ENCODE assay signal across 10 cellular contexts in the genomic region with DNA sequence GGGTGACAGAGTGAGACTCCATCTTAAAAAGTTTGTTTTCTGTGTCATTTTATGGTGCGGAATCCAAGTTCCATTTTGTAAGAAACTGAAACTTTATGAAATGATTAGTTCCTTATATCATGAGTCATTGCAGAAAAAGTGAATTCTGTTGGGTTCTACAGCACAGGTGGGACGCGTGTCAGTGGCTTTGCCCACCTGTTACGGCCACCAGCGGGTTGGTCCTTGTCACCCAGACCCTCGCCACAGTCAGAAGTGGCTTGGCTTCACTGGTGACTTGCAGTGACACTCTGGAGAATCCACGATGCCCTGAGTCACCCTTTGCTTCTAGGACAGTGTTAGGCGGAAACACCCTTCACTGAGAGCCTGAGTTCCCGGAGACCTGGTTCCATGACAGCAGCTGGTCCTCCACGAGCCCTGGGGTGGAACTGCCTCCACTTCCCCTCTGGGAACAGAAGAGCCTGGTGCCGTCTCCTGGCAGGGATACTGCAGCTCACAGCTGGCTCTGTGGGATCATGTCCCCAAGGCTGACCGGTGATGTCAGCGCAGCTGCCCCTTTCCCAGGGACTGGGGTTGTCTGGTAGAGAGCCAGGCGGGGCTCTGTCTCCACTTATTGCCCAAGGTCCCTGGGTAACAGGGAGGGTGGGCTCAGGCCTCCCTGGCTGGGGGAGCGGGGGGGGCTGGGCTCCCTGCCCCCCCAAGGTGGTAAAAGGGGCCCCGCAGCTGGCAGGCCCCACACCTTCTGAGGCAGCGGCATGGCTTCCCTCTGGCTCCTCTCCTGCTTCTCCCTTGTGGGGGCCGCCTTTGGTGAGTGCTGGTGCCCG. TPM values are rescaled to one million over a fixed set of nuclear protein-coding genes. Genes with fewer than 3 reads are reported as not detected.
DNase-seq lines count a peak whose midpoint lies in the region; ATAC-seq, FAIRE-seq and TF ChIP-seq lines count a peak whose summit lies in the region.
"Had no signal": no experiment of that assay in that cellular context is flagged by ENCODE, and none has a peak within 500 bp of the region (broad histone marks: within the 10 kb centered on the region; RNA-seq: fewer than 3 reads in every experiment).

TSS of gene CTRB1 (plus strand) at position 733 of the 821 bp plus-strand sequence. CDS start at position 753, 20 bp downstream.

- FAIRE-seq in HepG2 (lab: Jason Lieb, UNC), result no peak
- FAIRE-seq in astrocyte (lab: Jason Lieb, UNC), result no peak

- in situ Hi-C loops in HepG2 (cut with HindIII; ENCODE audit: extremely low pct_ligation_motif_present, low pct_unique_long_range_greater_than_20kb), result no loop called here

- WGBS in HepG2 (ENCODE audit: low lambda C conversion rate), result 38% methylated on average over 11 of the region's 19 CpGs
- 70% methylated on average over 3 of the region's 19 CpGs for WGBS in right lobe of liver (ENCODE audit: insufficient coverage, low coverage, low lambda C conversion rate, missing lambda C conversion rate)
- WGBS in esophagus squamous epithelium, 2 donors, result 72 to 80% methylated on average over 11 to 14 of the region's 19 CpGs

- intact Hi-C loops in HepG2 (cut with micrococcal nuclease; ENCODE audit: unreplicated experiment) (no loop called here), right lobe of liver (cut with DNase I) (no loop called here), esophagus squamous epithelium (cut with DNase I) (no loop called here)

- H3K4me1 ChIP-seq in HepG2 (ENCODE audit: insufficient read depth, low read length), result peaks cover 63% of the 10 kb centered on the region
- H3K4me1 ChIP-seq in right lobe of liver, result no peaks in the 10 kb centered on the region
- H3K4me1 ChIP-seq in astrocyte (ENCODE audit: insufficient read depth, low read length), result no peaks in the 10 kb centered on the region
- no peaks in the 10 kb centered on the region for H3K4me1 ChIP-seq in esophagus squamous epithelium

- H3K9ac ChIP-seq in HepG2 (ENCODE audit: insufficient read depth, low read depth, low read length) (peak within 1 kb of the TSS; percentile 44; the same call in 1 of the 2 replicates), astrocyte (ENCODE audit: low read length) (no peak within 1 kb of the TSS)

- H3K4me1 Mint-ChIP-seq in astrocyte (ENCODE audit: low read depth, unreplicated experiment), result peaks cover 2% of the 10 kb centered on the region

- ATAC-seq in HepG2 (peak; percentile 54), right lobe of liver (no peak), HG03060 (IDR thresholded peaks at IDR 0.05; ENCODE audit: low read depth, unreplicated experiment) (peak; percentile 69), GM21423 (IDR thresholded peaks at IDR 0.05; ENCODE audit: unreplicated experiment) (no peak)

- no peaks in the 10 kb centered on the region for H3K36me3 ChIP-seq in HepG2 (replicated peaks in 1 of 2; ENCODE audit: control insufficient read depth in 1 of 2, insufficient read depth in 2 of 2, low read length in 2 of 2)
- no peaks in the 10 kb centered on the region for H3K36me3 ChIP-seq in right lobe of liver
- no peaks in the 10 kb centered on the region for H3K36me3 ChIP-seq in astrocyte (ENCODE audit: insufficient read depth, low read length)
- no peaks in the 10 kb centered on the region for H3K36me3 ChIP-seq in esophagus squamous epithelium
- H3K36me3 ChIP-seq: spleen had no signal

- TF ChIP-seq RAD21 in HepG2 (CRISPR knock-in tag; IDR thresholded peaks at IDR 0.05), result no peak

- peak within 1 kb of the TSS; percentile 78 for H3K4me2 ChIP-seq in HepG2 (ENCODE audit: low read depth, low read length)
- no peak within 1 kb of the TSS for H3K4me2 ChIP-seq in astrocyte (ENCODE audit: low read length)

- no peak within 1 kb of the TSS for H3K4me3 Mint-ChIP-seq in astrocyte (ENCODE audit: unreplicated experiment)

- H3K36me3 Mint-ChIP-seq in astrocyte (ENCODE audit: low read depth, unreplicated experiment), result peaks cover 4% of the 10 kb centered on the region

- TF ChIP-seq POLR2A in HepG2 (IDR thresholded peaks at IDR 0.05; ENCODE audit: insufficient read depth in 1 of 2, low read depth in 2 of 2, low read length in 2 of 2) (no peak), right lobe of liver (IDR thresholded peaks at IDR 0.05) (no peak), esophagus squamous epithelium (IDR thresholded peaks at IDR 0.05) (no peak)

- no peaks in the 10 kb centered on the region for H3K79me2 ChIP-seq in HepG2 (ENCODE audit: insufficient read depth, low read length)
- no peaks in the 10 kb centered on the region for H3K79me2 ChIP-seq in astrocyte (ENCODE audit: insufficient read depth, low read length)

- H3K27ac ChIP-seq in HepG2 (ENCODE audit: extremely low read length, insufficient read depth, low read length), result no peak within 1 kb of the TSS
- H3K27ac ChIP-seq in right lobe of liver, result no peak within 1 kb of the TSS
- no peak within 1 kb of the TSS for H3K27ac ChIP-seq in astrocyte (ENCODE audit: low read depth, low read length)
- peak within 1 kb of the TSS; percentile 57 for H3K27ac ChIP-seq in temporal lobe (ENCODE audit: low read depth, low read length)
- no peak within 1 kb of the TSS for H3K27ac ChIP-seq in esophagus squamous epithelium

- POLR2A ChIA-PET in HepG2 (lab: Yijun Ruan, JAX), result interaction anchor here (0.9 to 1.3 kb wide), 2 partner anchors 15 to 27 kb away, joined by 3 read pairs; no protein-coding TSS in a partner anchor

- H3K4me3 ChIP-seq in HepG2 (replicated peaks in 1 of 3; ENCODE audit: insufficient read depth in 1 of 3, low read depth in 2 of 3, low read length in 3 of 3) (peak within 1 kb of the TSS in 2 of 3 experiments; percentile 27 to 60; a peak in 4 of 6 replicates), right lobe of liver (no peak within 1 kb of the TSS), astrocyte (ENCODE audit: insufficient read depth, low read depth, low read length) (no peak within 1 kb of the TSS), esophagus squamous epithelium (peak within 1 kb of the TSS in 1 of 4 donors; percentile 18)

- H3K27me3 ChIP-seq in HepG2 (ENCODE audit: control insufficient read depth in 1 of 2, insufficient read depth in 2 of 2, low read length in 2 of 2) (peaks cover 4 to 39% of the 10 kb centered on the region in 2 experiments; a peak in 3 of 5 replicates), right lobe of liver (no peaks in the 10 kb centered on the region), astrocyte (ENCODE audit: insufficient read depth, low read length) (no peaks in the 10 kb centered on the region), esophagus squamous epithelium (no peaks in the 10 kb centered on the region)

- no peak for DNase-seq in HepG2 (ENCODE audit: low spot score)
- DNase-seq in right lobe of liver, result no peak
- no peak for DNase-seq in astrocyte (ENCODE audit: low read depth)
- no peak for DNase-seq in NOMO-1 treated with DMSO at 0.1 percent for 48 hours (lab: John Stamatoyannopoulos, UW; ENCODE audit: unreplicated experiment)
- DNase-seq in esophagus squamous epithelium (lab: John Stamatoyannopoulos, UW), result no peak
- DNase-seq: spleen had no signal

- H3K27ac Mint-ChIP-seq in astrocyte (ENCODE audit: unreplicated experiment), result peak within 1 kb of the TSS; percentile 47

- TF ChIP-seq EP300 in HepG2 (IDR thresholded peaks at IDR 0.05; ENCODE audit: low read depth in 2 of 2, low read length in 2 of 2) (no peak), HepG2 (CRISPR knock-in tag; IDR thresholded peaks at IDR 0.05; ENCODE audit: borderline replicate concordance) (no peak)

- H2AFZ ChIP-seq in HepG2 (ENCODE audit: low read length), result no peak within 1 kb of the TSS
- H2AFZ ChIP-seq in astrocyte (ENCODE audit: low read depth, low read length), result no peak within 1 kb of the TSS

- H3K27me3 Mint-ChIP-seq in astrocyte (ENCODE audit: low read depth, unreplicated experiment), result peaks cover 5% of the 10 kb centered on the region

- TF ChIP-seq CTCF in HepG2 (CRISPR knock-in tag; IDR thresholded peaks at IDR 0.05), result no peak
- no peak for TF ChIP-seq CTCF in right lobe of liver (IDR thresholded peaks at IDR 0.05)
- no peak for TF ChIP-seq CTCF in astrocyte (IDR thresholded peaks at IDR 0.05; ENCODE audit: insufficient read depth, low read depth, low read length)
- TF ChIP-seq CTCF in esophagus squamous epithelium (IDR thresholded peaks at IDR 0.05), result no peak

- H3K9me3 Mint-ChIP-seq in astrocyte (ENCODE audit: unreplicated experiment), result no peaks in the 10 kb centered on the region

- CTCF ChIA-PET in HepG2 (lab: Yijun Ruan, JAX; ENCODE audit: low intra/inter-chr PET ratio, low total read pairs), result no interaction called here

- H4K20me1 ChIP-seq in HepG2 (ENCODE audit: insufficient read depth, low read length) (no peaks in the 10 kb centered on the region), astrocyte (ENCODE audit: insufficient read depth, low read length) (no peaks in the 10 kb centered on the region)

- H3K9me3 ChIP-seq in HepG2 (ENCODE audit: low read length) (no peaks in the 10 kb centered on the region), right lobe of liver (no peaks in the 10 kb centered on the region), astrocyte (ENCODE audit: insufficient read depth, low read depth, low read length) (no peaks in the 10 kb centered on the region), esophagus squamous epithelium (no peaks in the 10 kb centered on the region)
- H3K9me3 ChIP-seq: spleen had no signal

- no TSS peak for BruUV-seq in HepG2 (replicated peaks; lab: Mats Ljungman, UMichigan)

RNA-seq across cellular contexts. Expression of gene CTRB1, which starts in this region (rescaled TPM):
- total RNA-seq in HepG2 (2016; rRNA removed; fragmentation: Illumina TruSeq; extraction: Trizol), result not detected in 2 replicates
- total RNA-seq in HepG2 (2016; cell fraction: cytosol; rRNA removed; fragmentation: Illumina TruSeq; extraction: Trizol; ENCODE audit: low read depth), result not detected in 2 replicates
- not detected in 2 replicates for total RNA-seq in HepG2 (2016; cell fraction: insoluble cytoplasmic fraction; rRNA removed; fragmentation: Illumina TruSeq; extraction: Trizol)
- total RNA-seq in HepG2 (2016; cell fraction: membrane; rRNA removed; fragmentation: Illumina TruSeq; extraction: Trizol), result not detected in 2 replicates
- total RNA-seq in HepG2 (2016; cell fraction: nucleus; rRNA removed; fragmentation: Illumina TruSeq; extraction: Trizol), result not detected in 2 replicates
- polyA plus RNA-seq in HepG2 (2011; rRNA removed), result 0.55 TPM in 1 of 2 replicates, not detected in the other
- 0.13 and 0.14 TPM in 2 replicates for polyA plus RNA-seq in HepG2 (2011; cell fraction: cytosol; rRNA removed)
- 0.47 TPM in 1 of 2 replicates, not detected in the other for polyA plus RNA-seq in HepG2 (2011; cell fraction: nucleus; rRNA removed)
- not detected in 2 replicates for polyA plus RNA-seq in HepG2 (2012)
- polyA plus RNA-seq in HepG2 (2016; cell fraction: cytosol; fragmentation: Illumina TruSeq; extraction: Trizol; ENCODE audit: low read depth), result not detected in 2 replicates
- not detected in 2 replicates for polyA plus RNA-seq in HepG2 (2016; cell fraction: insoluble cytoplasmic fraction; fragmentation: Illumina TruSeq; extraction: Trizol; ENCODE audit: low read depth)
- polyA plus RNA-seq in HepG2 (2016; cell fraction: membrane; fragmentation: Illumina TruSeq; extraction: Trizol; ENCODE audit: low read depth), result not detected in 2 replicates
- polyA plus RNA-seq in HepG2 (2016; cell fraction: nucleus; fragmentation: Illumina TruSeq; extraction: Trizol; ENCODE audit: insufficient read depth, low read depth), result not detected in 2 replicates
- not detected in 2 replicates for polyA minus RNA-seq in HepG2 (2011; rRNA and poly(A)+ RNA removed; ENCODE audit: low replicate concordance)
- not detected in 2 replicates for polyA minus RNA-seq in HepG2 (2011; cell fraction: cytosol; rRNA and poly(A)+ RNA removed)
- not detected in 2 replicates for polyA minus RNA-seq in HepG2 (2011; cell fraction: nucleus; rRNA and poly(A)+ RNA removed)
- not detected for total RNA-seq in right lobe of liver
- total RNA-seq in astrocyte, result not detected in 2 replicates
- not detected for total RNA-seq in temporal lobe
- not detected for total RNA-seq in esophagus squamous epithelium
- total RNA-seq: Daoy had no signal

Comparison
In these comparisons a context has a peak if more than half of its experiments do, and no peak if none do; other contexts are left out.
1. Peak in ATAC-seq, H3K4me3 ChIP-seq, H3K9ac ChIP-seq and H3K4me2 ChIP-seq in HepG2; RNA of the gene not detected or under 1 TPM.